ENCODE assay signal across 22 cellular contexts in the genomic region with DNA sequence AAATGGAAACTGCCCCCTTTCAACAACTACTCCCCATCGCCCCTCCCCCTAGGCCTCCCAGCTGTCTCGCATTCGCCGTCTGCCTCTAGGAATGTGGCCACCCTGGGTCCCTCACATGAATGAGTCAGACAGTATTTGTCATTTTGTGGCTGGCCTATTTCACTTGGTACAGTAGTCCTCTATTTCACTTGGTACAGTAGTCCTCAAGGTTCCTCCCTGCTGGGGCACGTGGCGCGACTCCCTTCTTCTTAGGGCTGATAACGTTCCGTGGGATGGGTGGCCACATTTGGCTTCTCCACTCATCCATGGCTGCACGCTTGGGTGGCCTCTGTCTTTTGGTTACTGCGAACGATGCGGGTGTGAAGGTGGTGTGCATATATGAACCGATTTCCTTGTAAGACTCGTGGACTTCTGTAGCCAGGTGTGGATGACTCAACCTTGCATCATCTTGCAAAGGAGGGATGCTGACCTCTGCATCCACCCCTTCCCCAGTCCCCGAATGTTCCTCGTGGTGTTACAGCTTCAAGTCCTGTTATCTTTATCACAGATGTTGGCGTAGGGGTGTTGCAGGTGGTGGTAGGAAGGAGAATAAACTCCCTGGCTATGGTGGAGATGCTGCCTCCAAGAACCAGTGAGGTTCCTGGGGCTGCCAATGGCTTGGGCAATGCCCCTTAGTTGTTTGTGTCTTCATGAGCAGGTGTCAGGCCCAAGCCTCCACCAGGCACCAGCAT.
DNase-seq lines count a peak whose midpoint lies in the region; TF ChIP-seq lines count a peak whose summit lies in the region.
"Had no signal": no experiment of that assay in that cellular context is flagged by ENCODE, and none has a peak within 500 bp of the region (broad histone marks: within the 10 kb centered on the region; RNA-seq: fewer than 3 reads in every experiment).

No MANE protein-coding gene starts in this region.

- 78 to 79% methylated on average over 18 of the region's 18 CpGs for WGBS in lower leg skin, 2 donors

- H3K9me3 ChIP-seq in colonic mucosa: no peaks in the 10 kb centered on the region
- H3K9me3 ChIP-seq: right lobe of liver had no signal

- H3K4me3 ChIP-seq in colonic mucosa (no peak overlapping the region), lower leg skin (ENCODE audit: low read depth, poor library complexity, severe bottlenecking) (no peak overlapping the region)
- H3K4me3 ChIP-seq: cardiac muscle cell, right lobe of liver, suprapubic skin had no signal

- H3K9me3 Mint-ChIP-seq in nephron: peaks cover 20% of the 10 kb centered on the region
- H3K9me3 Mint-ChIP-seq: activated naive CD4-positive, alpha-beta T cell treated with anti-CD3 and anti-CD28 coated beads for 36 hours; natural killer cell treated with Interleukin-12 subunit alpha and Interleukin-12 subunit beta and Interleukin-15 and Interleukin-18, amount 100 ng/mL, for 72 hours had no signal

- intact Hi-C loops in colonic mucosa (cut with DNase I) (no loop called here), lower leg skin (cut with DNase I; ENCODE audit: low total_unique reads) (no loop called here)

- peak overlapping the region in 2 of 3 experiments; percentile 38 to 53 for H3K27ac Mint-ChIP-seq in nephron
- H3K27ac Mint-ChIP-seq: activated naive CD4-positive, alpha-beta T cell treated with anti-CD3 and anti-CD28 coated beads for 36 hours; CD4-positive, alpha-beta memory T cell; natural killer cell treated with Interleukin-12 subunit alpha and Interleukin-12 subunit beta and Interleukin-15 and Interleukin-18, amount 100 ng/mL, for 72 hours had no signal

- TF ChIP-seq CTCF in nephron (IDR thresholded peaks at IDR 0.05; ENCODE audit: unreplicated experiment in 3 of 3) (no peak), colonic mucosa (IDR thresholded peaks at IDR 0.05) (no peak), lower leg skin (IDR thresholded peaks at IDR 0.05) (no peak)

- no peaks in the 10 kb centered on the region for H3K4me1 ChIP-seq in colonic mucosa
- H3K4me1 ChIP-seq: parathyroid adenoma, right lobe of liver, suprapubic skin had no signal

- no peaks in the 10 kb centered on the region for H3K27me3 ChIP-seq in colonic mucosa
- H3K27me3 ChIP-seq: right lobe of liver had no signal

- no peak for TF ChIP-seq POLR2A in lower leg skin (IDR thresholded peaks at IDR 0.05)

- peaks cover 22% of the 10 kb centered on the region for H3K27me3 Mint-ChIP-seq in nephron (ENCODE audit: low read depth)
- H3K27me3 Mint-ChIP-seq: CD4-positive, alpha-beta memory T cell; natural killer cell treated with Interleukin-12 subunit alpha and Interleukin-12 subunit beta and Interleukin-15 and Interleukin-18, amount 100 ng/mL, for 72 hours had no signal

- H3K27ac ChIP-seq in colonic mucosa: no peak overlapping the region
- H3K27ac ChIP-seq: cardiac muscle cell, parathyroid adenoma, right lobe of liver, suprapubic skin, VCaP had no signal

- no peaks in the 10 kb centered on the region for H3K36me3 ChIP-seq in colonic mucosa
- H3K36me3 ChIP-seq: cardiac muscle cell, right lobe of liver, suprapubic skin had no signal

- H3K36me3 Mint-ChIP-seq in nephron (ENCODE audit: low read depth): no peaks in the 10 kb centered on the region
- H3K36me3 Mint-ChIP-seq: CD4-positive, alpha-beta memory T cell; natural killer cell treated with Interleukin-12 subunit alpha and Interleukin-12 subunit beta and Interleukin-15 and Interleukin-18, amount 100 ng/mL, for 72 hours had no signal

- H3K9ac ChIP-seq in colonic mucosa (ENCODE audit: low read depth in 2 of 2, low read length in 2 of 2): no peak overlapping the region
- H3K9ac ChIP-seq: parathyroid adenoma had no signal

- H3K4me3 Mint-ChIP-seq in nephron: peak overlapping the region in 1 of 3 experiments; percentile 11
- H3K4me3 Mint-ChIP-seq: activated naive CD4-positive, alpha-beta T cell treated with anti-CD3 and anti-CD28 coated beads for 36 hours; CD4-positive, alpha-beta memory T cell; natural killer cell treated with Interleukin-12 subunit alpha and Interleukin-12 subunit beta and Interleukin-15 and Interleukin-18, amount 100 ng/mL, for 72 hours had no signal

- H3K4me1 Mint-ChIP-seq in nephron: peaks cover 9% of the 10 kb centered on the region
- H3K4me1 Mint-ChIP-seq: CD4-positive, alpha-beta memory T cell had no signal

- DNase-seq in COLO668 (lab: John Stamatoyannopoulos, UW; ENCODE audit: unreplicated experiment) (peak; percentile 71), LoVo (ENCODE audit: low spot score) (peak; percentile 22), SW480 (ENCODE audit: low spot score) (peak; percentile 66), colonic mucosa (no peak), DMS114 treated with DMSO at 0.1 percent for 48 hours (lab: John Stamatoyannopoulos, UW; ENCODE audit: unreplicated experiment) (no peak), lower leg skin (ENCODE audit: low spot score in 2 of 2) (no peak)
- DNase-seq: activated CD4-positive, alpha-beta T cell treated with anti-CD3 and anti-CD28 coated beads, Interleukin-2, amount 50 U/mL, for 4 hours; activated naive CD4-positive, alpha-beta T cell treated with anti-CD3 and anti-CD28 coated beads for 36 hours; activated T-cell treated with anti-CD3 and anti-CD28 coated beads, Interleukin-2, amount 50 U/mL, for 1 hour; amygdala; CD4-positive, alpha-beta memory T cell; foreskin melanocyte; NCI-H2107; NCI-H526; OCI-M1; right lobe of liver had no signal

Comparison
In these comparisons a context has a peak if more than half of its experiments do, and no peak if none do; other contexts are left out.
1. DNase-seq: peak in COLO668 (single experiment), LoVo (single experiment) and SW480 (single experiment); none in colonic mucosa (single experiment), DMS114 treated with DMSO at 0.1 percent for 48 hours (single experiment) and lower leg skin (0 of 2).